12 cellular contexts compared by ENCODE assay signal in the genomic region with DNA sequence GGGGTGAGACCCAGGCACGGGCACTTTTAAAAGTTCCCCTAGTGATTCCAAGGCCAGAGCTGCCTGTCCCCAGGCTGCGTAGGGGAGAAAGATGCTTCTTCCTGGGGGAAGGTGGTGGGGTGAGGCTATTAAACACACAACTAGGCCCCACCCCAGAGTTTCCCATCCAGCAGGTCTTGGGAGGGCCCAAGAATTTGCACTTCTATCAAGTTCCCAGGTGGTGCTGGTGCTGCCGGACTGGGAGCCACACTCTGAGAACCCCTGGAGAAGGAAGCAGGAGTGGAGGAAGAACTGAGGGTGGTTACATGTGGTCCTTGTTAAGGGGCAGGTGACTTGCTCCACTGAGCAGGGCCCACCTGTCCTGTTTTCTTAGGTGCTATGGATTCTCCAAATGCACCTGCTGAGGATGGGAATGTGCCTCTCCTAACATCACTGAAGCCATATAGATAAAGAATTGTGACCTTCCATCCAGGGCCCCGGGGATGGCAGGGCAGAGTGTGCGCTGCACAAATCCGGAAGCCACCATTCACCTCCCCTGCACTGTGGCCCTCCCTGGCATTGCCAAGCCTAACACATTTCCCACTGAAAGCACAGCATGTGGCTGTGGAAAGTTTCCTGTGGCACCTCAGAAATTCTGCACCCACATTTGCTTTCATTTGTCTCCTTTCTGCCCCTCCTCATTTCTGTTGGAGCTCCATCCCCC.
DNase-seq lines count a peak whose midpoint lies in the region; ATAC-seq, FAIRE-seq and TF ChIP-seq lines count a peak whose summit lies in the region.
"Had no signal": no experiment of that assay in that cellular context is flagged by ENCODE, and none has a peak within 500 bp of the region (broad histone marks: within the 10 kb centered on the region; RNA-seq: fewer than 3 reads in every experiment).

No MANE protein-coding gene starts in this region.

- no peak overlapping the region for H3K4me3 Mint-ChIP-seq in CD8-positive, alpha-beta memory T cell
- H3K4me3 Mint-ChIP-seq: brain had no signal

- H3K4me1 ChIP-seq in kidney (ENCODE audit: control insufficient read depth in 1 of 2, insufficient read depth in 1 of 2, low read depth in 1 of 2, low read length in 2 of 2) (peaks cover 13 to 36% of the 10 kb centered on the region in 2 donors), skeletal muscle satellite cell (ENCODE audit: control insufficient read depth, insufficient read depth, low read length) (peaks cover 43% of the 10 kb centered on the region)
- H3K4me1 ChIP-seq in CD8-positive, alpha-beta memory T cell (ENCODE audit: insufficient read depth, low read length): peaks cover 7% of the 10 kb centered on the region

- peaks cover 18 to 25% (median 24%) of the 10 kb centered on the region in 3 donors for H3K4me1 Mint-ChIP-seq in CD8-positive, alpha-beta memory T cell

- H3K4me2 ChIP-seq in skeletal muscle satellite cell (ENCODE audit: low read length): peak overlapping the region; percentile 53

- in situ Hi-C loops in brain microvascular endothelial cell (cut with HindIII; ENCODE audit: low pct_ligation_motif_present, low sequenced_read_pairs): no loop called here

- H3K36me3 ChIP-seq in brain microvascular endothelial cell (replicated peaks) (no peaks in the 10 kb centered on the region), kidney (ENCODE audit: control insufficient read depth in 1 of 2, insufficient read depth in 2 of 2, low read length in 2 of 2) (no peaks in the 10 kb centered on the region), skeletal muscle satellite cell (ENCODE audit: insufficient read depth, low read length) (no peaks in the 10 kb centered on the region)
- H3K36me3 ChIP-seq in CD8-positive, alpha-beta memory T cell (ENCODE audit: insufficient read depth, low read length): no peaks in the 10 kb centered on the region

- no peak for ATAC-seq in HG03354 (IDR thresholded peaks at IDR 0.05; ENCODE audit: poor library complexity, severe bottlenecking, unreplicated experiment)

- TF ChIP-seq CTCF in brain microvascular endothelial cell (IDR thresholded peaks at IDR 0.05; ENCODE audit: low read depth, low read length, missing control alignments) (no peak), kidney (IDR thresholded peaks at IDR 0.05; ENCODE audit: borderline replicate concordance, extremely low read depth, insufficient read depth) (no peak)

- peaks cover 8 to 35% of the 10 kb centered on the region in 2 donors for H3K27me3 Mint-ChIP-seq in CD8-positive, alpha-beta memory T cell

- POLR2A ChIA-PET in CD8-positive, alpha-beta memory T cell (lab: Charles Lee): no interaction called here

- no peaks in the 10 kb centered on the region for H3K9me3 ChIP-seq in kidney (ENCODE audit: control insufficient read depth in 1 of 2, low read length in 2 of 2)
- H3K9me3 ChIP-seq in skeletal muscle satellite cell (replicated peaks; ENCODE audit: low read length): no peaks in the 10 kb centered on the region
- H3K9me3 ChIP-seq in CD8-positive, alpha-beta memory T cell (ENCODE audit: low read length): no peaks in the 10 kb centered on the region

- H3K4me3 ChIP-seq in brain microvascular endothelial cell (ENCODE audit: low read depth, low read length): no peak overlapping the region
- no peak overlapping the region for H3K4me3 ChIP-seq in kidney (ENCODE audit: low read length in 2 of 2)
- peak overlapping the region; percentile 0 for H3K4me3 ChIP-seq in skeletal muscle satellite cell (ENCODE audit: low read length)
- no peak overlapping the region for H3K4me3 ChIP-seq in CD8-positive, alpha-beta memory T cell (ENCODE audit: low read length)

- no peak for FAIRE-seq in kidney (lab: Jason Lieb, UNC)

- intact Hi-C loops in kidney (cut with DNase I): no loop called here

- peak overlapping the region; percentile 80 for H3K27ac ChIP-seq in brain microvascular endothelial cell
- H3K27ac ChIP-seq in kidney (ENCODE audit: low read depth in 2 of 2, low read length in 2 of 2): peak overlapping the region; percentile 86 to 89
- no peak overlapping the region for H3K27ac ChIP-seq in CD8-positive, alpha-beta memory T cell (ENCODE audit: low read depth, low read length)

- peaks cover 0 to 5% (median 0%) of the 10 kb centered on the region in 5 donors for H3K9me3 Mint-ChIP-seq in CD8-positive, alpha-beta memory T cell

- peaks cover 0 to 6% (median 0%) of the 10 kb centered on the region in 3 donors for H3K36me3 Mint-ChIP-seq in CD8-positive, alpha-beta memory T cell
- H3K36me3 Mint-ChIP-seq: brain had no signal

- CTCF ChIA-PET in CD8-positive, alpha-beta memory T cell (lab: Charles Lee): no interaction called here

- DNase-seq in D341Med (ENCODE audit: low spot score) (peak; percentile 9), brain microvascular endothelial cell (no peak), kidney (no peak), LoVo (ENCODE audit: low spot score) (no peak), GM19238 (ENCODE audit: insufficient read length, low spot score) (no peak)
- DNase-seq in CD8-positive, alpha-beta memory T cell: no peak
- DNase-seq: AML-193, Kasumi-1, NCI-H510A had no signal

- no peak overlapping the region for H3K27ac Mint-ChIP-seq in CD8-positive, alpha-beta memory T cell

- H3K9ac ChIP-seq in kidney (ENCODE audit: low read length in 2 of 2): peak overlapping the region in 1 of 2 donors; percentile 66
- H3K9ac ChIP-seq in skeletal muscle satellite cell (ENCODE audit: low read depth, low read length): peak overlapping the region; percentile 59

- H3K27me3 ChIP-seq in brain microvascular endothelial cell (replicated peaks) (no peaks in the 10 kb centered on the region), skeletal muscle satellite cell (ENCODE audit: control insufficient read depth, insufficient read depth, low read length) (no peaks in the 10 kb centered on the region)
- no peaks in the 10 kb centered on the region for H3K27me3 ChIP-seq in CD8-positive, alpha-beta memory T cell (ENCODE audit: insufficient read depth, low read length, poor library complexity, severe bottlenecking)
